12 cellular contexts compared by ENCODE assay signal in the genomic region with DNA sequence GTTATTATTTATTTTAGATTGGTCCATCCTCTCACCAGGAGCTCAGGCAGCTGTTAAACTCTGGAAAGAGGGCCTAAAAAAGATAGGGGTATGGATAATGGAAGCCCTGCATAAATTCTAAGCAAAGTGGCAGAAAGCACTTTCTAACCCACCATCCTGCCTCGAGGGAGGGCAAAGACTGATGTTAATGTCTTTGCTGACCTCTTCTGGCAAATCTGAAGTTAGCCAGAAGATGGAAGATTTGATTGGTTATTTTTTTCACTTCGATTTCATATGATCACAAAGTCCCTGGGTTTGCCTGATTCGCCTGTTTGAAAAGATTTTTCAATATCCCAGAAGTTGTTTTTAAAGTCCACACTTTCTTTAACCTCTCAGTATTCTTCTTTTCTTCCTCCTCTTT. TPM values are rescaled to one million over a fixed set of nuclear protein-coding genes. Genes with fewer than 3 reads are reported as not detected.
DNase-seq lines count a peak whose midpoint lies in the region; ATAC-seq and TF ChIP-seq lines count a peak whose summit lies in the region.
"Had no signal": no experiment of that assay in that cellular context is flagged by ENCODE, and none has a peak within 500 bp of the region (broad histone marks: within the 10 kb centered on the region; RNA-seq: fewer than 3 reads in every experiment).

No MANE protein-coding gene starts in this region.

- no peak overlapping the region for H3K27ac ChIP-seq in DOHH2 (ENCODE audit: low read depth, low read length)
- H3K27ac ChIP-seq in right lobe of liver: no peak overlapping the region
- H3K27ac ChIP-seq: coronary artery had no signal

- ATAC-seq in right lobe of liver (peak in 1 of 4 donors; percentile 32), HG03139 (IDR thresholded peaks at IDR 0.05; ENCODE audit: unreplicated experiment) (no peak), HG03354 (IDR thresholded peaks at IDR 0.05; ENCODE audit: poor library complexity, severe bottlenecking, unreplicated experiment) (no peak), GM18909 (IDR thresholded peaks at IDR 0.05; ENCODE audit: poor library complexity, unreplicated experiment) (no peak)

- H3K27me3 ChIP-seq in DOHH2 (ENCODE audit: control insufficient read depth, low read length) (no peaks in the 10 kb centered on the region), adipocyte (replicated peaks; ENCODE audit: control insufficient read depth, insufficient read depth, low read length) (no peaks in the 10 kb centered on the region), right lobe of liver (no peaks in the 10 kb centered on the region)

- no peak overlapping the region for H3K4me2 ChIP-seq in DOHH2 (ENCODE audit: low read length)

- DNase-seq in KBM-7: peak; percentile 31
- DNase-seq in adipocyte (ENCODE audit: low read depth): peak; percentile 57
- no peak for DNase-seq in right lobe of liver
- DNase-seq in T-helper 1 cell: no peak
- DNase-seq: activated CD4-positive, alpha-beta T cell treated with anti-CD3 and anti-CD28 coated beads for 4 hours; NCI-H2171 had no signal

- H3K9me3 ChIP-seq in DOHH2 (ENCODE audit: control insufficient read depth, insufficient read depth, low read length) (no peaks in the 10 kb centered on the region), adipocyte (ENCODE audit: control insufficient read depth, low read length) (no peaks in the 10 kb centered on the region), right lobe of liver (no peaks in the 10 kb centered on the region)

- intact Hi-C loops in right lobe of liver (cut with DNase I): loop anchor here (10.0 kb wide), 1 partner anchor 127 kb away; no protein-coding TSS in a partner anchor

- WGBS in right lobe of liver (ENCODE audit: insufficient coverage, low coverage, low lambda C conversion rate, missing lambda C conversion rate): 48% methylated on average over 3 of the region's 3 CpGs

- H3K79me2 ChIP-seq in DOHH2 (ENCODE audit: control insufficient read depth, low read length): no peaks in the 10 kb centered on the region

- in situ Hi-C loops in KBM-7 (cut with MboI; ENCODE audit: low pct_unique_long_range_greater_than_20kb, low sequenced_read_pairs): no loop called here

- no peak for TF ChIP-seq POLR2A in right lobe of liver (IDR thresholded peaks at IDR 0.05)

- H3K9me2 ChIP-seq in DOHH2 (replicated peaks; ENCODE audit: control insufficient read depth, low read length): no peaks in the 10 kb centered on the region

- H3F3A ChIP-seq in DOHH2 (ENCODE audit: control insufficient read depth, insufficient read depth): no peaks in the 10 kb centered on the region

- no peak overlapping the region for H3K9ac ChIP-seq in adipocyte (ENCODE audit: low read length)

- H3K4me1 ChIP-seq in DOHH2 (ENCODE audit: control insufficient read depth, low read length) (peaks cover 26% of the 10 kb centered on the region), adipocyte (ENCODE audit: control insufficient read depth, insufficient read depth, low read length) (peaks cover 7% of the 10 kb centered on the region), right lobe of liver (peaks cover 0 to 25% (median 0%) of the 10 kb centered on the region in 4 donors)

- TF ChIP-seq CTCF in DOHH2 (IDR thresholded peaks at IDR 0.05; ENCODE audit: low read depth, low read length, poor library complexity, severe bottlenecking) (peak; percentile 53), right lobe of liver (IDR thresholded peaks at IDR 0.05) (peak in 3 of 4 donors; percentile 8 to 32 (median 26))

- H3K4me3 ChIP-seq in DOHH2 (ENCODE audit: low read length) (no peak overlapping the region), adipocyte (ENCODE audit: low read length) (no peak overlapping the region), right lobe of liver (no peak overlapping the region)
- H3K4me3 ChIP-seq: coronary artery had no signal

- H3K36me3 ChIP-seq in DOHH2 (ENCODE audit: control insufficient read depth, low read length): no peaks in the 10 kb centered on the region
- H3K36me3 ChIP-seq in adipocyte (ENCODE audit: control insufficient read depth, insufficient read depth, low read length, severe bottlenecking): no peaks in the 10 kb centered on the region
- no peaks in the 10 kb centered on the region for H3K36me3 ChIP-seq in right lobe of liver

- no peaks in the 10 kb centered on the region for H4K20me1 ChIP-seq in DOHH2 (ENCODE audit: control insufficient read depth, insufficient read depth, low read depth, low read length)

RNA-seq across cellular contexts. Expression of a gene that starts 24.8 kb away (rescaled TPM):
- total RNA-seq in right lobe of liver: not detected
- total RNA-seq: mesenteric fat pad had no signal

RNA-seq across cellular contexts. Expression of a gene that starts 39.9 kb away (rescaled TPM):
- 1 to 10 TPM in 2 of 6 experiments, under 1 TPM in 1, not detected in 3; 0.46 to 2.0 (median 1.4) TPM for total RNA-seq in right lobe of liver
- total RNA-seq: mesenteric fat pad had no signal

RNA-seq across cellular contexts. Expression of a gene that starts 50.0 kb away (rescaled TPM):
- not detected for total RNA-seq in right lobe of liver
- total RNA-seq: mesenteric fat pad had no signal

Comparison
In these comparisons a context has a peak if more than half of its experiments do, and no peak if none do; other contexts are left out.
1. DNase-seq: peak in KBM-7 (single experiment) and adipocyte (single experiment); none in right lobe of liver (0 of 3) and T-helper 1 cell (0 of 5).